1 cellular context compared by ENCODE assay signal in genomic region chr13:51432576-51432975, GRCh38.
TF ChIP-seq lines count a peak whose summit lies in the region.

No MANE protein-coding gene starts in this region.

TF ChIP-seq in H1, 55 proteins besides CTCF, POLR2A, EP300 and RAD21:
- TF ChIP-seq KDM5A (IDR thresholded peaks at IDR 0.05; ENCODE audit: low read length) (no peak), KDM1A (IDR thresholded peaks at IDR 0.05; ENCODE audit: borderline replicate concordance, low read length) (no peak), HDAC2 (IDR thresholded peaks at IDR 0.05; ENCODE audit: borderline replicate concordance in 1 of 2, low read depth in 2 of 2, low read length in 2 of 2) (no peak)
